12 cellular contexts compared by ENCODE assay signal in genomic region chr5:80069918-80070318, GRCh38. TPM values are rescaled to one million over a fixed set of nuclear protein-coding genes. Genes with fewer than 3 reads are reported as not detected.
DNase-seq lines count a peak whose midpoint lies in the region; ATAC-seq lines count a peak whose summit lies in the region.
"Had no signal": no experiment of that assay in that cellular context is flagged by ENCODE, and none has a peak within 500 bp of the region (broad histone marks: within the 10 kb centered on the region; RNA-seq: fewer than 3 reads in every experiment).

No MANE protein-coding gene starts in this region.

- peaks cover 7% of the 10 kb centered on the region; the same call in 1 of the 2 replicates for H3K36me3 ChIP-seq in BLaER1
- H3K36me3 ChIP-seq in mesodermal cell (ENCODE audit: control insufficient read depth, insufficient read depth, low read length), result no peaks in the 10 kb centered on the region
- H3K36me3 ChIP-seq: pancreas had no signal

- ATAC-seq in HG02798 (IDR thresholded peaks at IDR 0.05; ENCODE audit: poor library complexity, unreplicated experiment) (peak; percentile 13), GM19452 (IDR thresholded peaks at IDR 0.05; ENCODE audit: unreplicated experiment) (no peak), GM19023 (IDR thresholded peaks at IDR 0.05; ENCODE audit: unreplicated experiment) (no peak)

- H3K4me3 ChIP-seq in BLaER1, result peak overlapping the region; percentile 51
- H3K4me3 ChIP-seq in mesodermal cell (ENCODE audit: extremely low read depth, insufficient read depth, low read length, poor library complexity, severe bottlenecking), result no peak overlapping the region
- H3K4me3 ChIP-seq: pancreas had no signal

- no peaks in the 10 kb centered on the region for H4K20me1 ChIP-seq in BLaER1

- intact Hi-C loops in activated T-helper 1 cell treated with anti-CD3 and anti-CD28 coated beads, Interleukin-12 subunit alpha, Interleukin-12 subunit beta, Interleukin-2, Interleukin-4 antibody, amounts not matched to agents 30 ng/mL and 10 ng/mL and 1 ng/mL, durations not matched to agents 14 hours and 24 hours and 36 hours (cut with micrococcal nuclease), result no loop called here

- H3K27ac Mint-ChIP-seq in activated T-helper 1 cell treated with anti-CD3 and anti-CD28 coated beads, Interleukin-12 subunit alpha, Interleukin-12 subunit beta, Interleukin-2, Interleukin-4 antibody, amounts not matched to agents 30 ng/mL and 10 ng/mL and 1 ng/mL, durations not matched to agents 14 hours and 24 hours and 36 hours, result peak overlapping the region; percentile 13
- H3K27ac Mint-ChIP-seq: dendritic cell treated with granulocyte-macrophage colony-stimulating factor and Interleukin-4, amounts not matched to agents 40 ng/mL and 50 ng/mL, for 4 days had no signal

- H3K9me3 ChIP-seq in BLaER1, result no peaks in the 10 kb centered on the region
- no peaks in the 10 kb centered on the region for H3K9me3 ChIP-seq in mesodermal cell (ENCODE audit: control insufficient read depth, low read length)
- H3K9me3 ChIP-seq: pancreas had no signal

- no peaks in the 10 kb centered on the region for H3K36me3 Mint-ChIP-seq in activated T-helper 1 cell treated with anti-CD3 and anti-CD28 coated beads, Interleukin-12 subunit alpha, Interleukin-12 subunit beta, Interleukin-2, Interleukin-4 antibody, amounts not matched to agents 30 ng/mL and 10 ng/mL and 1 ng/mL, durations not matched to agents 14 hours and 24 hours and 36 hours (ENCODE audit: low read depth)

- peaks cover 69% of the 10 kb centered on the region for H3K4me1 ChIP-seq in BLaER1
- H3K4me1 ChIP-seq in mesodermal cell (ENCODE audit: control insufficient read depth, insufficient read depth, low read length, poor library complexity, severe bottlenecking), result peaks cover 13% of the 10 kb centered on the region
- H3K4me1 ChIP-seq: pancreas had no signal

- no peaks in the 10 kb centered on the region for H3K27me3 ChIP-seq in BLaER1
- H3K27me3 ChIP-seq: pancreas had no signal

- no peak overlapping the region for H3K4me3 Mint-ChIP-seq in activated T-helper 1 cell treated with anti-CD3 and anti-CD28 coated beads, Interleukin-12 subunit alpha, Interleukin-12 subunit beta, Interleukin-2, Interleukin-4 antibody, amounts not matched to agents 30 ng/mL and 10 ng/mL and 1 ng/mL, durations not matched to agents 14 hours and 24 hours and 36 hours
- H3K4me3 Mint-ChIP-seq: dendritic cell treated with granulocyte-macrophage colony-stimulating factor and Interleukin-4, amounts not matched to agents 40 ng/mL and 50 ng/mL, for 4 days had no signal

- peak overlapping the region; percentile 69 for H3K9ac ChIP-seq in BLaER1

- H3K27me3 Mint-ChIP-seq in activated T-helper 1 cell treated with anti-CD3 and anti-CD28 coated beads, Interleukin-12 subunit alpha, Interleukin-12 subunit beta, Interleukin-2, Interleukin-4 antibody, amounts not matched to agents 30 ng/mL and 10 ng/mL and 1 ng/mL, durations not matched to agents 14 hours and 24 hours and 36 hours (ENCODE audit: insufficient read depth), result no peaks in the 10 kb centered on the region
- H3K27me3 Mint-ChIP-seq: dendritic cell treated with granulocyte-macrophage colony-stimulating factor and Interleukin-4, amounts not matched to agents 40 ng/mL and 50 ng/mL, for 4 days had no signal

- H3K27ac ChIP-seq in BLaER1, result peak overlapping the region; percentile 88
- peak overlapping the region; percentile 23 for H3K27ac ChIP-seq in mesodermal cell (ENCODE audit: low read depth, low read length, severe bottlenecking)
- H3K27ac ChIP-seq: pancreas had no signal

- 63% methylated on average over 2 of the region's 3 CpGs; no CpG with 5 or more reads in 1 of the 2 experiments for WGBS in mesodermal cell (ENCODE audit: insufficient coverage in 2 of 2), 2 experiments

- no peaks in the 10 kb centered on the region for H3K9me3 Mint-ChIP-seq in activated T-helper 1 cell treated with anti-CD3 and anti-CD28 coated beads, Interleukin-12 subunit alpha, Interleukin-12 subunit beta, Interleukin-2, Interleukin-4 antibody, amounts not matched to agents 30 ng/mL and 10 ng/mL and 1 ng/mL, durations not matched to agents 14 hours and 24 hours and 36 hours
- H3K9me3 Mint-ChIP-seq: dendritic cell treated with granulocyte-macrophage colony-stimulating factor and Interleukin-4, amounts not matched to agents 40 ng/mL and 50 ng/mL, for 4 days had no signal

- no peak for DNase-seq in activated T-helper 1 cell treated with anti-CD3 and anti-CD28 coated beads, Interleukin-12 subunit alpha, Interleukin-12 subunit beta, Interleukin-2, Interleukin-4 antibody, amounts not matched to agents 30 ng/mL and 10 ng/mL and 1 ng/mL, durations not matched to agents 14 hours and 24 hours and 36 hours (ENCODE audit: low spot score)
- DNase-seq in SHP77 treated with DMSO at 0.1 percent for 48 hours (lab: John Stamatoyannopoulos, UW) (no peak), NCI-H526 (lab: John Stamatoyannopoulos, UW) (no peak)
- DNase-seq: NCI-H226, pancreas, T1000 had no signal

- H3K4me1 Mint-ChIP-seq in activated T-helper 1 cell treated with anti-CD3 and anti-CD28 coated beads, Interleukin-12 subunit alpha, Interleukin-12 subunit beta, Interleukin-2, Interleukin-4 antibody, amounts not matched to agents 30 ng/mL and 10 ng/mL and 1 ng/mL, durations not matched to agents 14 hours and 24 hours and 36 hours (ENCODE audit: low read depth), result peaks cover 16% of the 10 kb centered on the region

- H3K4me2 ChIP-seq in BLaER1, result peak overlapping the region; percentile 82

RNA-seq across cellular contexts. Expression of gene THBS4, which starts 34.8 kb away (rescaled TPM):
- total RNA-seq in activated T-helper 1 cell treated with anti-CD3 and anti-CD28 coated beads, Interleukin-12 subunit alpha, Interleukin-12 subunit beta, Interleukin-2, Interleukin-4 antibody, amounts not matched to agents 30 ng/mL and 10 ng/mL and 1 ng/mL, durations not matched to agents 14 hours and 24 hours and 36 hours, result 1.3 and 2.0 TPM in 2 replicates
- polyA plus RNA-seq in mesodermal cell (2013, experiment 1 of 2), result 16.0 TPM
- 13.4 TPM for polyA plus RNA-seq in mesodermal cell (2013, experiment 2 of 2)
